Comparison of ENCODE assay signal across 10 cellular contexts in the genomic region with DNA sequence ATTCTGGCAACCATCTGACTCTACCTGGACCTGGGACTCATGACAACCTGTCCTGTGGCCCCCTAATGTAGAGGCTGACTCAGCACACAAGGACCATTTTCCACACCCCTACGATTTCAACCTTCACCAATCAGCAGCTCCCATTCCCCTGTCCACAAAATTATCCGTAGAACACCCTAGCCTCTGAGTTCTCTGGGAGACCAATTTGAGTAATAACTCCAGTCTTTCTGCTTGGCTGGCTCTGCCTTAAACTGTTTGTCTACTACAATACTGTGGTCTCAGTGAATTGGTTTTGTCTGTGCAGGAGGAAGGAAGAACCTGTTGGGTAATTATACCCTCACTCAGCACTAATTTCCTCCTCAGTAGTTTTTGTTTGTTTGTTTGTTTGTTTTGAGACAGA.
A peak's percentile ranks its signal among the peaks of the same experiment; 100 is the strongest.
DNase-seq lines count a peak whose midpoint lies in the region; ATAC-seq, FAIRE-seq and TF ChIP-seq lines count a peak whose summit lies in the region.
"Had no signal": no experiment of that assay in that cellular context is flagged by ENCODE, and none has a peak within 500 bp of the region (broad histone marks: within the 10 kb centered on the region; RNA-seq: fewer than 3 reads in every experiment).

No MANE protein-coding gene starts in this region.

- no peak for TF ChIP-seq EP300 in A549 (IDR thresholded peaks at IDR 0.05)

- POLR2A ChIA-PET in A549 (lab: Yijun Ruan, JAX), result no interaction called here

- no peaks in the 10 kb centered on the region for H3K27me3 Mint-ChIP-seq in T-helper 17 cell

- no peak for ATAC-seq in A549
- ATAC-seq in T-helper 17 cell, result no peak
- no peak for ATAC-seq in HG02981 (IDR thresholded peaks at IDR 0.05; ENCODE audit: unreplicated experiment)
- no peak for ATAC-seq in HG02884 (IDR thresholded peaks at IDR 0.05; ENCODE audit: unreplicated experiment)

- TF ChIP-seq POLR2A in A549 (IDR thresholded peaks at IDR 0.05; ENCODE audit: low read length), result no peak
- no peak for TF ChIP-seq POLR2A in GM12892 (IDR thresholded peaks at IDR 0.05; ENCODE audit: low read depth, low read length)

- DNase-seq in A549 (ENCODE audit: low read depth in 1 of 2, low spot score in 1 of 2), result no peak
- no peak for DNase-seq in GM12892 (ENCODE audit: insufficient read length)
- no peak for DNase-seq in T-helper 17 cell
- DNase-seq in cerebellar nuclear complex (lab: John Stamatoyannopoulos, UW), result no peak
- no peak for DNase-seq in DMS79 treated with DMSO at 0.1 percent for 48 hours (lab: John Stamatoyannopoulos, UW)
- DNase-seq: COR-L47, NCI-H1417 treated with DMSO at 0.1 percent for 48 hours had no signal

- H3K36me3 Mint-ChIP-seq in T-helper 17 cell (ENCODE audit: low read depth), result no peaks in the 10 kb centered on the region

- no peaks in the 10 kb centered on the region for H3K27me3 ChIP-seq in layer of hippocampus (ENCODE audit: control insufficient read depth, insufficient read depth, low read length)

- H3K4me3 Mint-ChIP-seq in T-helper 17 cell, result peak overlapping the region; percentile 21

- peak overlapping the region; percentile 1 for H3K27ac Mint-ChIP-seq in T-helper 17 cell

- H3K27ac ChIP-seq in A549, result peak overlapping the region; percentile 92 to 94
- H3K27ac ChIP-seq in layer of hippocampus (ENCODE audit: low read depth, low read length), result peak overlapping the region; percentile 4

- TF ChIP-seq RAD21 in A549 (conservative IDR thresholded peaks at IDR 0.05 in 1 of 2, IDR thresholded peaks at IDR 0.05 in 1 of 2), result no peak

- H3K9me3 ChIP-seq in A549 (no peaks in the 10 kb centered on the region), T-helper 17 cell (ENCODE audit: control insufficient read depth, low read length, poor library complexity, severe bottlenecking) (no peaks in the 10 kb centered on the region)

- CTCF ChIA-PET in A549 (lab: Yijun Ruan, JAX), result interaction anchor here (0.6 to 1.7 kb wide), 5 partner anchors 11 to 235 kb away, joined by 3 to 6 read pairs (median 4); no protein-coding TSS in a partner anchor

- peaks cover 36% of the 10 kb centered on the region for H3K4me1 Mint-ChIP-seq in T-helper 17 cell

- WGBS in A549 (ENCODE audit: missing lambda C conversion rate), result 79% methylated on average over 2 of the region's 2 CpGs

- H3K4me2 ChIP-seq in A549, result peak overlapping the region; percentile 92

- TF ChIP-seq CTCF in A549 (IDR thresholded peaks at IDR 0.05), result no peak

- H3K4me3 ChIP-seq in A549, result no peak overlapping the region

- no peak for FAIRE-seq in A549 (lab: Jason Lieb, UNC)
- peak; percentile 74 for FAIRE-seq in GM12892 (lab: Jason Lieb, UNC)

- H3K4me1 ChIP-seq in A549, result peaks cover 51% of the 10 kb centered on the region

TF ChIP-seq in A549, 52 proteins besides CTCF, POLR2A, EP300 and RAD21:
- TF ChIP-seq RCOR1 (IDR thresholded peaks at IDR 0.05; ENCODE audit: low read depth, low read length), result no peak
- TF ChIP-seq FOSL2 (IDR thresholded peaks at IDR 0.05), result no peak
- no peak for TF ChIP-seq FOSL2 (CRISPR knock-in tag; IDR thresholded peaks at IDR 0.05)
- peak; percentile 51 for TF ChIP-seq MAFK (IDR thresholded peaks at IDR 0.05; ENCODE audit: partially characterized antibody)
